Comparison of ENCODE assay signal across 8 cellular contexts in genomic region chr10:35195361-35196306, GRCh38.
A peak's percentile ranks its signal among the peaks of the same experiment; 100 is the strongest.
DNase-seq lines count a peak whose midpoint lies in the region; ATAC-seq, FAIRE-seq and TF ChIP-seq lines count a peak whose summit lies in the region.

No MANE protein-coding gene starts in this region.

- POLR2A ChIA-PET in WTC11 (lab: Charles Lee), result interaction anchor here (0.5 to 2.2 kb wide), 7 partner anchors 16 to 123 kb away, joined by 3 to 10 read pairs (median 3); partner anchors contain the start of gene CREM

- H3K27ac ChIP-seq in keratinocyte (ENCODE audit: control insufficient read depth, insufficient read depth, low read length), result peak overlapping the region; percentile 72

- in situ Hi-C loops in ACHN (cut with HindIII; ENCODE audit: low pct_ligation_motif_present, low pct_unique_long_range_greater_than_20kb, low sequenced_read_pairs), result no loop called here

- H3K9me3 Mint-ChIP-seq in WTC11, result peaks cover 14% of the 10 kb centered on the region; the same call in 1 of the 2 replicates

- TF ChIP-seq CTCF in WTC11 (IDR thresholded peaks at IDR 0.05), result peak; percentile 72
- peak; percentile 17 to 88 (median 68) for TF ChIP-seq CTCF in keratinocyte (optimal IDR thresholded peaks at IDR 0.05 in 1 of 3, IDR thresholded peaks at IDR 0.05 in 1 of 3, conservative IDR thresholded peaks at IDR 0.05 in 1 of 3; ENCODE audit: extremely low read depth in 1 of 3, insufficient read depth in 2 of 3, low read length in 3 of 3)

- H3K27me3 ChIP-seq in keratinocyte (ENCODE audit: control insufficient read depth, extremely low read depth, insufficient read depth, low read length), result no peaks in the 10 kb centered on the region

- H3K9me1 ChIP-seq in keratinocyte (ENCODE audit: control insufficient read depth, extremely low read depth, insufficient read depth, low read length), result no peaks in the 10 kb centered on the region

- H3K36me3 ChIP-seq in keratinocyte (ENCODE audit: control insufficient read depth in 2 of 2, extremely low read depth in 1 of 2, insufficient read depth in 2 of 2, low read length in 2 of 2), result no peaks in the 10 kb centered on the region

- peak overlapping the region; percentile 91 for H2AFZ ChIP-seq in keratinocyte (ENCODE audit: control insufficient read depth, low read length)

- peak; percentile 78 for FAIRE-seq in keratinocyte (lab: Jason Lieb, UNC)

- H3K4me2 ChIP-seq in keratinocyte (ENCODE audit: control insufficient read depth, extremely low read depth, insufficient read depth, low read depth, low read length), result peak overlapping the region; percentile 87

- dilution Hi-C loops in keratinocyte (cut with MboI; ENCODE audit: extremely low pct_ligation_motif_present, low sequenced_read_pairs), result no loop called here

- no peaks in the 10 kb centered on the region for H4K20me1 ChIP-seq in keratinocyte (ENCODE audit: control insufficient read depth, extremely low read depth, insufficient read depth, low read length)

- no peaks in the 10 kb centered on the region for H3K79me2 ChIP-seq in keratinocyte (ENCODE audit: control insufficient read depth, insufficient read depth, low read length)

- DNase-seq in ACHN (peak; percentile 94), NCI-H2196 treated with DMSO at 0.1 percent for 48 hours (lab: John Stamatoyannopoulos, UW; ENCODE audit: unreplicated experiment) (peak; percentile 21), WTC11 (ENCODE audit: low spot score) (no peak), cerebellar cortex (ENCODE audit: low spot score) (peak; percentile 89), keratinocyte (ENCODE audit: low read depth, low spot score) (peak; percentile 41)
- peak; percentile 21 to 35 for DNase-seq in stimulated activated CD4-positive, alpha-beta T cell treated with anti-CD3 and anti-CD28 coated beads, Interleukin-1b, Interleukin-23, amount 100 ng/mL, for 1 hour (ENCODE audit: low read depth in 2 of 2)

- H3K9me3 ChIP-seq in keratinocyte (ENCODE audit: control insufficient read depth, low read depth, low read length), result no peaks in the 10 kb centered on the region

- peak overlapping the region; percentile 89 for H3K27ac Mint-ChIP-seq in WTC11

- H3K27me3 Mint-ChIP-seq in WTC11 (ENCODE audit: low read depth), result no peaks in the 10 kb centered on the region

- H3K36me3 Mint-ChIP-seq in WTC11, result peaks cover 10% of the 10 kb centered on the region; the same call in 1 of the 2 replicates

- ATAC-seq in GM18519 (IDR thresholded peaks at IDR 0.05; ENCODE audit: low FRiP score, unreplicated experiment) (peak; percentile 89), HG03066 (IDR thresholded peaks at IDR 0.05; ENCODE audit: low read depth, unreplicated experiment) (peak; percentile 97), WTC11 (peak; percentile 93)

- H3K4me3 Mint-ChIP-seq in WTC11, result peak overlapping the region; percentile 72

- H3K4me1 ChIP-seq in keratinocyte (ENCODE audit: control insufficient read depth, extremely low read depth, insufficient read depth, low read length), result peaks cover 11% of the 10 kb centered on the region

- H3K9ac ChIP-seq in keratinocyte (ENCODE audit: control insufficient read depth, extremely low read depth, insufficient read depth, low read length), result peak overlapping the region; percentile 58

- peaks cover 27% of the 10 kb centered on the region for H3K4me1 Mint-ChIP-seq in WTC11

- CTCF ChIA-PET in WTC11 (lab: Charles Lee), result interaction anchor here (0.7 to 2.6 kb wide), 60 partner anchors 8 to 463 kb away, joined by 3 to 64 read pairs (median 5); partner anchors contain the start of genes CREM and CUL2

- peak overlapping the region; percentile 25 to 64 (median 55) for H3K4me3 ChIP-seq in keratinocyte (ENCODE audit: control insufficient read depth in 2 of 3, extremely low read depth in 1 of 3, insufficient read depth in 2 of 3, low read depth in 1 of 3, low read length in 3 of 3)

TF ChIP-seq in WTC11, 78 proteins besides CTCF, POLR2A, EP300 and RAD21:
- TF ChIP-seq ZNF671 (CRISPR knock-in tag; IDR thresholded peaks at IDR 0.05) (no peak), ZNF263 (CRISPR knock-in tag; IDR thresholded peaks at IDR 0.05; ENCODE audit: low read depth) (0 out of 2 replicates have a peak, but pooled peaks have one; percentile 66)
